In the genomic region with DNA sequence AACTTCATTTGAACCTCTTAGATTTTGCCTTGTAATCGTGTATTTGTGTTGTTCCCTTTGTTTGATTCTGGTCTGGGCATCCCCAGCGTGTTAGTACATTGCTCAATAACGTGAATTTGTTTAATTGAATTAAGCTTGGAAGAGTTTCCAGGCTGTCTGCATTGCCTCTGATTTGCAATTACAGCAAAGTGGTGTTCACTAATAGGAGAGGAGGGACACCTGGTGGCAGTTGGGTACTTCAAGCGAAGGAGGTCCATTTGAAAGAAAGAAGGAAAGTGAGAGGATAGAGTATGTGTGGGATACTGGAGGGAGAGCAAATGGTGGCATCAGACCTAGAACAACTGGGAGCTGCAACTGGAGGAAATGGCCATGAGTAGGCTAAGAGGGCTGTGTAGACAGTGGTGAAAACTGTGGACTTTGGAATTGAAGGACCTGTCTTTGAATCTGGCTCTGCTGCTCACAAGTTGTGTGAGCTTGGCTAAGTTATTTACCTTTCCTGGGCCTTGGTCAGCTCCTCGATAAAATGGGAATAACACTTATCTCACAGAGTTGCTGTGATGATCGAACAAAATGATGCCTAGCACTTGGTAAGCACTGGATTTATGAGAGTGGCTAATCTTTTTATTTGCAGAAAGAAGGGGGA, we compare ENCODE assay signal across 1 cellular context.
TF ChIP-seq lines count a peak whose summit lies in the region.

No MANE protein-coding gene starts in this region.

TF ChIP-seq in K562, 482 proteins besides CTCF, POLR2A, EP300 and RAD21 (continued from another document and continues in another):
- no peak for TF ChIP-seq PTBP1 (IDR thresholded peaks at IDR 0.05; ENCODE audit: low read depth, low read length)
- no peak for TF ChIP-seq CBX3 (IDR thresholded peaks at IDR 0.05; ENCODE audit: borderline replicate concordance in 1 of 2, low read length in 2 of 2)
- TF ChIP-seq TAF15 (IDR thresholded peaks at IDR 0.05; ENCODE audit: low read depth, low read length) = no peak
- TF ChIP-seq NR4A1 (CRISPR knock-in tag; IDR thresholded peaks at IDR 0.05) = no peak
- TF ChIP-seq NR4A1 (tag; IDR thresholded peaks at IDR 0.05) = no peak
- 0 out of 2 replicates have a peak, but pooled peaks have one; percentile 6 for TF ChIP-seq JUND (IDR thresholded peaks at IDR 0.05; ENCODE audit: borderline replicate concordance, low read depth, low read length)
- no peak for TF ChIP-seq JUND (tag; IDR thresholded peaks at IDR 0.05; ENCODE audit: borderline replicate concordance, low read depth, low read length)
- TF ChIP-seq, protein P1, sequence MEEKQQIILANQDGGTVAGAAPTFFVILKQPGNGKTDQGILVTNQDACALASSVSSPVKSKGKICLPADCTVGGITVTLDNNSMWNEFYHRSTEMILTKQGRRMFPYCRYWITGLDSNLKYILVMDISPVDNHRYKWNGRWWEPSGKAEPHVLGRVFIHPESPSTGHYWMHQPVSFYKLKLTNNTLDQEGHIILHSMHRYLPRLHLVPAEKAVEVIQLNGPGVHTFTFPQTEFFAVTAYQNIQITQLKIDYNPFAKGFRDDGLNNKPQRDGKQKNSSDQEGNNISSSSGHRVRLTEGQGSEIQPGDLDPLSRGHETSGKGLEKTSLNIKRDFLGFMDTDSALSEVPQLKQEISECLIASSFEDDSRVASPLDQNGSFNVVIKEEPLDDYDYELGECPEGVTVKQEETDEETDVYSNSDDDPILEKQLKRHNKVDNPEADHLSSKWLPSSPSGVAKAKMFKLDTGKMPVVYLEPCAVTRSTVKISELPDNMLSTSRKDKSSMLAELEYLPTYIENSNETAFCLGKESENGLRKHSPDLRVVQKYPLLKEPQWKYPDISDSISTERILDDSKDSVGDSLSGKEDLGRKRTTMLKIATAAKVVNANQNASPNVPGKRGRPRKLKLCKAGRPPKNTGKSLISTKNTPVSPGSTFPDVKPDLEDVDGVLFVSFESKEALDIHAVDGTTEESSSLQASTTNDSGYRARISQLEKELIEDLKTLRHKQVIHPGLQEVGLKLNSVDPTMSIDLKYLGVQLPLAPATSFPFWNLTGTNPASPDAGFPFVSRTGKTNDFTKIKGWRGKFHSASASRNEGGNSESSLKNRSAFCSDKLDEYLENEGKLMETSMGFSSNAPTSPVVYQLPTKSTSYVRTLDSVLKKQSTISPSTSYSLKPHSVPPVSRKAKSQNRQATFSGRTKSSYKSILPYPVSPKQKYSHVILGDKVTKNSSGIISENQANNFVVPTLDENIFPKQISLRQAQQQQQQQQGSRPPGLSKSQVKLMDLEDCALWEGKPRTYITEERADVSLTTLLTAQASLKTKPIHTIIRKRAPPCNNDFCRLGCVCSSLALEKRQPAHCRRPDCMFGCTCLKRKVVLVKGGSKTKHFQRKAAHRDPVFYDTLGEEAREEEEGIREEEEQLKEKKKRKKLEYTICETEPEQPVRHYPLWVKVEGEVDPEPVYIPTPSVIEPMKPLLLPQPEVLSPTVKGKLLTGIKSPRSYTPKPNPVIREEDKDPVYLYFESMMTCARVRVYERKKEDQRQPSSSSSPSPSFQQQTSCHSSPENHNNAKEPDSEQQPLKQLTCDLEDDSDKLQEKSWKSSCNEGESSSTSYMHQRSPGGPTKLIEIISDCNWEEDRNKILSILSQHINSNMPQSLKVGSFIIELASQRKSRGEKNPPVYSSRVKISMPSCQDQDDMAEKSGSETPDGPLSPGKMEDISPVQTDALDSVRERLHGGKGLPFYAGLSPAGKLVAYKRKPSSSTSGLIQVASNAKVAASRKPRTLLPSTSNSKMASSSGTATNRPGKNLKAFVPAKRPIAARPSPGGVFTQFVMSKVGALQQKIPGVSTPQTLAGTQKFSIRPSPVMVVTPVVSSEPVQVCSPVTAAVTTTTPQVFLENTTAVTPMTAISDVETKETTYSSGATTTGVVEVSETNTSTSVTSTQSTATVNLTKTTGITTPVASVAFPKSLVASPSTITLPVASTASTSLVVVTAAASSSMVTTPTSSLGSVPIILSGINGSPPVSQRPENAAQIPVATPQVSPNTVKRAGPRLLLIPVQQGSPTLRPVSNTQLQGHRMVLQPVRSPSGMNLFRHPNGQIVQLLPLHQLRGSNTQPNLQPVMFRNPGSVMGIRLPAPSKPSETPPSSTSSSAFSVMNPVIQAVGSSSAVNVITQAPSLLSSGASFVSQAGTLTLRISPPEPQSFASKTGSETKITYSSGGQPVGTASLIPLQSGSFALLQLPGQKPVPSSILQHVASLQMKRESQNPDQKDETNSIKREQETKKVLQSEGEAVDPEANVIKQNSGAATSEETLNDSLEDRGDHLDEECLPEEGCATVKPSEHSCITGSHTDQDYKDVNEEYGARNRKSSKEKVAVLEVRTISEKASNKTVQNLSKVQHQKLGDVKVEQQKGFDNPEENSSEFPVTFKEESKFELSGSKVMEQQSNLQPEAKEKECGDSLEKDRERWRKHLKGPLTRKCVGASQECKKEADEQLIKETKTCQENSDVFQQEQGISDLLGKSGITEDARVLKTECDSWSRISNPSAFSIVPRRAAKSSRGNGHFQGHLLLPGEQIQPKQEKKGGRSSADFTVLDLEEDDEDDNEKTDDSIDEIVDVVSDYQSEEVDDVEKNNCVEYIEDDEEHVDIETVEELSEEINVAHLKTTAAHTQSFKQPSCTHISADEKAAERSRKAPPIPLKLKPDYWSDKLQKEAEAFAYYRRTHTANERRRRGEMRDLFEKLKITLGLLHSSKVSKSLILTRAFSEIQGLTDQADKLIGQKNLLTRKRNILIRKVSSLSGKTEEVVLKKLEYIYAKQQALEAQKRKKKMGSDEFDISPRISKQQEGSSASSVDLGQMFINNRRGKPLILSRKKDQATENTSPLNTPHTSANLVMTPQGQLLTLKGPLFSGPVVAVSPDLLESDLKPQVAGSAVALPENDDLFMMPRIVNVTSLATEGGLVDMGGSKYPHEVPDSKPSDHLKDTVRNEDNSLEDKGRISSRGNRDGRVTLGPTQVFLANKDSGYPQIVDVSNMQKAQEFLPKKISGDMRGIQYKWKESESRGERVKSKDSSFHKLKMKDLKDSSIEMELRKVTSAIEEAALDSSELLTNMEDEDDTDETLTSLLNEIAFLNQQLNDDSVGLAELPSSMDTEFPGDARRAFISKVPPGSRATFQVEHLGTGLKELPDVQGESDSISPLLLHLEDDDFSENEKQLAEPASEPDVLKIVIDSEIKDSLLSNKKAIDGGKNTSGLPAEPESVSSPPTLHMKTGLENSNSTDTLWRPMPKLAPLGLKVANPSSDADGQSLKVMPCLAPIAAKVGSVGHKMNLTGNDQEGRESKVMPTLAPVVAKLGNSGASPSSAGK (IDR thresholded peaks at IDR 0.05) = no peak
- TF ChIP-seq TEAD4 (IDR thresholded peaks at IDR 0.05; ENCODE audit: low read length) = no peak
- TF ChIP-seq TEAD4 (CRISPR knock-in tag; IDR thresholded peaks at IDR 0.05; ENCODE audit: borderline replicate concordance) = no peak
- TF ChIP-seq, protein P2, sequence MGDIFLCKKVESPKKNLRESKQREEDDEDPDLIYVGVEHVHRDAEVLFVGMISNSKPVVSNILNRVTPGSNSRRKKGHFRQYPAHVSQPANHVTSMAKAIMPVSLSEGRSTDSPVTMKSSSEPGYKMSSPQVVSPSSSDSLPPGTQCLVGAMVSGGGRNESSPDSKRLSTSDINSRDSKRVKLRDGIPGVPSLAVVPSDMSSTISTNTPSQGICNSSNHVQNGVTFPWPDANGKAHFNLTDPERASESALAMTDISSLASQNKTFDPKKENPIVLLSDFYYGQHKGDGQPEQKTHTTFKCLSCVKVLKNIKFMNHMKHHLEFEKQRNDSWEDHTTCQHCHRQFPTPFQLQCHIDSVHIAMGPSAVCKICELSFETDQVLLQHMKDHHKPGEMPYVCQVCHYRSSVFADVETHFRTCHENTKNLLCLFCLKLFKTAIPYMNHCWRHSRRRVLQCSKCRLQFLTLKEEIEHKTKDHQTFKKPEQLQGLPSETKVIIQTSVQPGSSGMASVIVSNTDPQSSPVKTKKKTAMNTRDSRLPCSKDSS (IDR thresholded peaks at IDR 0.05; ENCODE audit: low read depth, partially characterized antibody) = no peak
- TF ChIP-seq DNMT1 (IDR thresholded peaks at IDR 0.05) = no peak
- TF ChIP-seq MECOM (CRISPR knock-in tag; IDR thresholded peaks at IDR 0.05) = no peak
- TF ChIP-seq KAT8 (IDR thresholded peaks at IDR 0.05; ENCODE audit: low read depth) = no peak
- no peak for TF ChIP-seq ETV5 (CRISPR knock-in tag; IDR thresholded peaks at IDR 0.05; ENCODE audit: low read depth)
- no peak for TF ChIP-seq ESRRB (CRISPR knock-in tag; IDR thresholded peaks at IDR 0.05; ENCODE audit: borderline replicate concordance)
- no peak for TF ChIP-seq L3MBTL2 (IDR thresholded peaks at IDR 0.05)
- TF ChIP-seq PHB (CRISPR knock-in tag; IDR thresholded peaks at IDR 0.05) = no peak
- TF ChIP-seq NBN (IDR thresholded peaks at IDR 0.05; ENCODE audit: low read depth) = no peak
- no peak for TF ChIP-seq MTA2 (IDR thresholded peaks at IDR 0.05; ENCODE audit: low read depth)
- no peak for TF ChIP-seq BRD9 (IDR thresholded peaks at IDR 0.05; ENCODE audit: low read depth, partially characterized antibody)
- TF ChIP-seq ZNF384 (IDR thresholded peaks at IDR 0.05; ENCODE audit: low read depth, low read length) = no peak
- TF ChIP-seq KDM2B (CRISPR knock-in tag; IDR thresholded peaks at IDR 0.05) = no peak
- TF ChIP-seq ZNF57 (CRISPR knock-in tag; IDR thresholded peaks at IDR 0.05) = no peak
- TF ChIP-seq, protein P3, sequence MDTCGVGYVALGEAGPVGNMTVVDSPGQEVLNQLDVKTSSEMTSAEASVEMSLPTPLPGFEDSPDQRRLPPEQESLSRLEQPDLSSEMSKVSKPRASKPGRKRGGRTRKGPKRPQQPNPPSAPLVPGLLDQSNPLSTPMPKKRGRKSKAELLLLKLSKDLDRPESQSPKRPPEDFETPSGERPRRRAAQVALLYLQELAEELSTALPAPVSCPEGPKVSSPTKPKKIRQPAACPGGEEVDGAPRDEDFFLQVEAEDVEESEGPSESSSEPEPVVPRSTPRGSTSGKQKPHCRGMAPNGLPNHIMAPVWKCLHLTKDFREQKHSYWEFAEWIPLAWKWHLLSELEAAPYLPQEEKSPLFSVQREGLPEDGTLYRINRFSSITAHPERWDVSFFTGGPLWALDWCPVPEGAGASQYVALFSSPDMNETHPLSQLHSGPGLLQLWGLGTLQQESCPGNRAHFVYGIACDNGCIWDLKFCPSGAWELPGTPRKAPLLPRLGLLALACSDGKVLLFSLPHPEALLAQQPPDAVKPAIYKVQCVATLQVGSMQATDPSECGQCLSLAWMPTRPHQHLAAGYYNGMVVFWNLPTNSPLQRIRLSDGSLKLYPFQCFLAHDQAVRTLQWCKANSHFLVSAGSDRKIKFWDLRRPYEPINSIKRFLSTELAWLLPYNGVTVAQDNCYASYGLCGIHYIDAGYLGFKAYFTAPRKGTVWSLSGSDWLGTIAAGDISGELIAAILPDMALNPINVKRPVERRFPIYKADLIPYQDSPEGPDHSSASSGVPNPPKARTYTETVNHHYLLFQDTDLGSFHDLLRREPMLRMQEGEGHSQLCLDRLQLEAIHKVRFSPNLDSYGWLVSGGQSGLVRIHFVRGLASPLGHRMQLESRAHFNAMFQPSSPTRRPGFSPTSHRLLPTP (IDR thresholded peaks at IDR 0.05; ENCODE audit: borderline replicate concordance, extremely low read depth, insufficient read length) = no peak
- TF ChIP-seq, protein P4, sequence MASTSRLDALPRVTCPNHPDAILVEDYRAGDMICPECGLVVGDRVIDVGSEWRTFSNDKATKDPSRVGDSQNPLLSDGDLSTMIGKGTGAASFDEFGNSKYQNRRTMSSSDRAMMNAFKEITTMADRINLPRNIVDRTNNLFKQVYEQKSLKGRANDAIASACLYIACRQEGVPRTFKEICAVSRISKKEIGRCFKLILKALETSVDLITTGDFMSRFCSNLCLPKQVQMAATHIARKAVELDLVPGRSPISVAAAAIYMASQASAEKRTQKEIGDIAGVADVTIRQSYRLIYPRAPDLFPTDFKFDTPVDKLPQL (IDR thresholded peaks at IDR 0.05; ENCODE audit: extremely low read depth, insufficient read length) = no peak
- TF ChIP-seq ADNP (tag; IDR thresholded peaks at IDR 0.05) = no peak
- TF ChIP-seq CHCHD3 (CRISPR knock-in tag; IDR thresholded peaks at IDR 0.05) = no peak
- TF ChIP-seq MAFF (IDR thresholded peaks at IDR 0.05; ENCODE audit: low read length) = peak; percentile 22; the same call in 1 of the 2 replicates
- TF ChIP-seq, protein P5, sequence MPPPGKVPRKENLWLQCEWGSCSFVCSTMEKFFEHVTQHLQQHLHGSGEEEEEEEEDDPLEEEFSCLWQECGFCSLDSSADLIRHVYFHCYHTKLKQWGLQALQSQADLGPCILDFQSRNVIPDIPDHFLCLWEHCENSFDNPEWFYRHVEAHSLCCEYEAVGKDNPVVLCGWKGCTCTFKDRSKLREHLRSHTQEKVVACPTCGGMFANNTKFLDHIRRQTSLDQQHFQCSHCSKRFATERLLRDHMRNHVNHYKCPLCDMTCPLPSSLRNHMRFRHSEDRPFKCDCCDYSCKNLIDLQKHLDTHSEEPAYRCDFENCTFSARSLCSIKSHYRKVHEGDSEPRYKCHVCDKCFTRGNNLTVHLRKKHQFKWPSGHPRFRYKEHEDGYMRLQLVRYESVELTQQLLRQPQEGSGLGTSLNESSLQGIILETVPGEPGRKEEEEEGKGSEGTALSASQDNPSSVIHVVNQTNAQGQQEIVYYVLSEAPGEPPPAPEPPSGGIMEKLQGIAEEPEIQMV (tag; conservative IDR thresholded peaks at IDR 0.05; ENCODE audit: low read depth) = no peak
- no peak for TF ChIP-seq FOXJ3 (CRISPR knock-in tag; IDR thresholded peaks at IDR 0.05)
- no peak for TF ChIP-seq ZNF589 (CRISPR knock-in tag; IDR thresholded peaks at IDR 0.05; ENCODE audit: low read depth)
- no peak for TF ChIP-seq CHD1 (IDR thresholded peaks at IDR 0.05; ENCODE audit: low read length)
- TF ChIP-seq LEF1 (IDR thresholded peaks at IDR 0.05) = no peak
- TF ChIP-seq PCBP2 (IDR thresholded peaks at IDR 0.05; ENCODE audit: low read depth, low read length, poor library complexity, severe bottlenecking) = no peak
- TF ChIP-seq, protein P6, sequence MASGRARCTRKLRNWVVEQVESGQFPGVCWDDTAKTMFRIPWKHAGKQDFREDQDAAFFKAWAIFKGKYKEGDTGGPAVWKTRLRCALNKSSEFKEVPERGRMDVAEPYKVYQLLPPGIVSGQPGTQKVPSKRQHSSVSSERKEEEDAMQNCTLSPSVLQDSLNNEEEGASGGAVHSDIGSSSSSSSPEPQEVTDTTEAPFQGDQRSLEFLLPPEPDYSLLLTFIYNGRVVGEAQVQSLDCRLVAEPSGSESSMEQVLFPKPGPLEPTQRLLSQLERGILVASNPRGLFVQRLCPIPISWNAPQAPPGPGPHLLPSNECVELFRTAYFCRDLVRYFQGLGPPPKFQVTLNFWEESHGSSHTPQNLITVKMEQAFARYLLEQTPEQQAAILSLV (tag; IDR thresholded peaks at IDR 0.05) = no peak
- TF ChIP-seq ARHGAP35 (IDR thresholded peaks at IDR 0.05; ENCODE audit: partially characterized antibody) = no peak
- TF ChIP-seq ZEB2 (IDR thresholded peaks at IDR 0.05) = no peak
- TF ChIP-seq RBM15 (IDR thresholded peaks at IDR 0.05; ENCODE audit: insufficient read depth, low read length) = no peak
- TF ChIP-seq GATAD2A (IDR thresholded peaks at IDR 0.05) = no peak
- no peak for TF ChIP-seq ETV6 (IDR thresholded peaks at IDR 0.05; ENCODE audit: borderline replicate concordance in 1 of 2, low read depth in 2 of 2, low read length in 1 of 2)
- no peak for TF ChIP-seq ETV6 (CRISPR knock-in tag; IDR thresholded peaks at IDR 0.05; ENCODE audit: borderline replicate concordance)
- peak; percentile 46 for TF ChIP-seq MAFK (IDR thresholded peaks at IDR 0.05; ENCODE audit: low read length)
- TF ChIP-seq, protein P7, sequence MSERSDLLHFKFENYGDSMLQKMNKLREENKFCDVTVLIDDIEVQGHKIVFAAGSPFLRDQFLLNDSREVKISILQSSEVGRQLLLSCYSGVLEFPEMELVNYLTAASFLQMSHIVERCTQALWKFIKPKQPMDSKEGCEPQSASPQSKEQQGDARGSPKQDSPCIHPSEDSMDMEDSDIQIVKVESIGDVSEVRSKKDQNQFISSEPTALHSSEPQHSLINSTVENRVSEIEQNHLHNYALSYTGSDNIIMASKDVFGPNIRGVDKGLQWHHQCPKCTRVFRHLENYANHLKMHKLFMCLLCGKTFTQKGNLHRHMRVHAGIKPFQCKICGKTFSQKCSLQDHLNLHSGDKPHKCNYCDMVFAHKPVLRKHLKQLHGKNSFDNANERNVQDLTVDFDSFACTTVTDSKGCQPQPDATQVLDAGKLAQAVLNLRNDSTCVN (CRISPR knock-in tag; IDR thresholded peaks at IDR 0.05) = no peak
